In genomic region chr6:3699231-3699630, GRCh38 we compare ENCODE assay signal across 8 cellular contexts.
"Had no signal": no experiment of that assay in that cellular context is flagged by ENCODE, and none has a peak within 500 bp of the region (broad histone marks: within the 10 kb centered on the region; RNA-seq: fewer than 3 reads in every experiment).

No MANE protein-coding gene starts in this region.

- ATAC-seq: GM12878 had no signal

- FAIRE-seq: G401.6, GM12878, GM12891, GM12892, GM18507, GM19239 had no signal

- DNase-seq: GDM1, GF-D8 had no signal

- H3K4me3 ChIP-seq: GM12878 had no signal
